In the genomic region with DNA sequence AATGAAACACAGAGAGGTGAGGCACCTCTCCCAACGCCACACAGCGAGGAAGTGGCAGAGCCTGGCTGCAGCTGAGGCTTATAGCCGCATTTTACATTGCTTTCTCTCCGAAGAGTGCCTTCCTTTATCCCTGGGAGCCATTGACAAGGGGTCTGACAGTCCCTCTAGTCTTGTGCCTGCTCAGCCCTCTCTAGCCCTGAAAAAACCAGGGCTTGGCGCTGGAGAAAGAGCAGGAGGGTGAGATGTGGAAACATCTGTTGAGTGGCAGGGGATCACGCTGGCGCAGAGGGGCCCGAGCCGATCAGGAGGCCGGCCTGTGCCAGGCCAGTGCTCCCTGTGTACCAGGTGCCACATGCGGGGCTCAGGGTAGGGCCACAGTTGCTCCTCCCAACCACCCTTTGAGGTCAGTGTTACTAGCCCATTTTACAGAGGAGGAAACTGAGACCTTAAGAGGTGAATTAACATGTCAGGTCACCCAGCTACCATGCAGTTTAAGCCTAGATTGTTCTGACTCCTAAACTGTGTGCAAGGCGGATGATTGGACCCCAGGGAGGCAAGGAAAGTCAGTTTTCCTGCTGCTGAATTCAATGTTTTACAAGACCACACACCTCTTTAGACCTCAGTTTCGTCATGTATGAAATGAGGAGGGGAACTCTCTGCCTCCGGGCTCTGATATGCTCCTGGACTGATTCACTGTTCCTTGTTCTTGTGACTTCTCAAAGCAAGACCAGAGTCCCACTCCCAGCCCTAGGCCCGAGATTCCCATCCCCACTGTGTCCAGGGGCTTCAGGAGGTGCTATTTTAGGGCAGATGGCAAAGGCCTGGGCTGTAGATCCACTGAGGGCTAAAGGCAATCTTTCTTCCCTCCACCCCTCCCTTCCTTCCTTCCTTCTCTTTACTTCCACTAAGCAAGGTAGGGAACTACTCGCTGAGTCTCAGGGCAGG, we compare ENCODE assay signal across 1 cellular context.
TF ChIP-seq lines count a peak whose summit lies in the region.

No MANE protein-coding gene starts in this region.

TF ChIP-seq in GM12878, 131 proteins besides CTCF, POLR2A, EP300 and RAD21:
- TF ChIP-seq ZNF217 (IDR thresholded peaks at IDR 0.05) (0 out of 2 replicates have a peak, but pooled peaks have one; percentile 40), IRF5 (IDR thresholded peaks at IDR 0.05; ENCODE audit: borderline replicate concordance) (no peak), STAT1 (conservative IDR thresholded peaks at IDR 0.05) (no peak), NR2C1 (IDR thresholded peaks at IDR 0.05) (no peak), POLR2AphosphoS5 (IDR thresholded peaks at IDR 0.05; ENCODE audit: low read length) (peak; percentile 56), SMAD5 (IDR thresholded peaks at IDR 0.05; ENCODE audit: low read depth) (no peak), ASH2L (IDR thresholded peaks at IDR 0.05; ENCODE audit: borderline replicate concordance, low read depth) (no peak), NR2F1 (conservative IDR thresholded peaks at IDR 0.05) (0 out of 2 replicates have a peak, but pooled peaks have one; percentile 48), SMARCA5 (IDR thresholded peaks at IDR 0.05) (peak; percentile 71; the same call in 1 of the 2 replicates), SP1 (IDR thresholded peaks at IDR 0.05; ENCODE audit: low read depth, low read length) (no peak)
- TF ChIP-seq, protein P1, sequence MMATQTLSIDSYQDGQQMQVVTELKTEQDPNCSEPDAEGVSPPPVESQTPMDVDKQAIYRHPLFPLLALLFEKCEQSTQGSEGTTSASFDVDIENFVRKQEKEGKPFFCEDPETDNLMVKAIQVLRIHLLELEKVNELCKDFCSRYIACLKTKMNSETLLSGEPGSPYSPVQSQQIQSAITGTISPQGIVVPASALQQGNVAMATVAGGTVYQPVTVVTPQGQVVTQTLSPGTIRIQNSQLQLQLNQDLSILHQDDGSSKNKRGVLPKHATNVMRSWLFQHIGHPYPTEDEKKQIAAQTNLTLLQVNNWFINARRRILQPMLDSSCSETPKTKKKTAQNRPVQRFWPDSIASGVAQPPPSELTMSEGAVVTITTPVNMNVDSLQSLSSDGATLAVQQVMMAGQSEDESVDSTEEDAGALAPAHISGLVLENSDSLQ (IDR thresholded peaks at IDR 0.05), result peak; percentile 46; the same call in 1 of the 2 replicates
